In the genomic region with DNA sequence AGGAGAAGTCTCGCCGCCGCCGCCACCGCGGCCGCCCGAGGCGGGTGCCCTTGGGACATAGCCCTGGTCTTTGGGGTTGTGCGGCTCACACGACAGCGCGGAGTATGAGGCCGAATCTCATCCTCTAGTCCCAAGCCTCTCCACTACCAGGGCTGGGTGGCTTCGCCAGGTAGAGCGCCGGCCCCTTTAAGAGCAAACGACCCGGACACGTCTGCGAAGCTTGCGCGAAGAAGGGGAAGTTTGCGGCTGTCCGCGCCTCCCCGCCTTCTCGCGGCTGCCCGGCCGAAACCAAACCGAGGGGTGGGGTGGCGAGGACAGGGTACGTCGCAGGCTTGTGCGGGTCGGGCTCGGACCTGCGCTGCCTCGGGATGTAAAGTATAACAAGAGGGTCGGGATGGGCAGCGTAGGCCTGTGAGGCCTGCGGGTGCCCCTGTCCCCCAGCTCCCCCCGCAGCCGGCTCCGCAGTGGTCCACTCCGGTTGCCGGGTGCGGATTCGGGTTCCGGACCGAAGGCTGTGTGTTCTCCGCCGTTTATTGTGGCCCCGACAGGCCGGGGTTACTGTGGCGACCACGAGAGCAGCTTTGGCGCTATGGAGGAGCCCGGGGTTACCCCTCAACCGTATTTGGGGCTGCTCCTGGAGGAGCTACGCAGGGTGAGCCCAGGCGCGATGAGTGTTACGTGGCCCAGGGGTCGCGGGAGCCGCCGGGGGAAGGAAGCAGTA, we compare ENCODE assay signal across 1 cellular context.
TF ChIP-seq lines count a peak whose summit lies in the region.

No MANE protein-coding gene starts in this region.

TF ChIP-seq in GM23338, 12 proteins besides CTCF, POLR2A, EP300 and RAD21 (continued from another document):
- TF ChIP-seq, protein P1, sequence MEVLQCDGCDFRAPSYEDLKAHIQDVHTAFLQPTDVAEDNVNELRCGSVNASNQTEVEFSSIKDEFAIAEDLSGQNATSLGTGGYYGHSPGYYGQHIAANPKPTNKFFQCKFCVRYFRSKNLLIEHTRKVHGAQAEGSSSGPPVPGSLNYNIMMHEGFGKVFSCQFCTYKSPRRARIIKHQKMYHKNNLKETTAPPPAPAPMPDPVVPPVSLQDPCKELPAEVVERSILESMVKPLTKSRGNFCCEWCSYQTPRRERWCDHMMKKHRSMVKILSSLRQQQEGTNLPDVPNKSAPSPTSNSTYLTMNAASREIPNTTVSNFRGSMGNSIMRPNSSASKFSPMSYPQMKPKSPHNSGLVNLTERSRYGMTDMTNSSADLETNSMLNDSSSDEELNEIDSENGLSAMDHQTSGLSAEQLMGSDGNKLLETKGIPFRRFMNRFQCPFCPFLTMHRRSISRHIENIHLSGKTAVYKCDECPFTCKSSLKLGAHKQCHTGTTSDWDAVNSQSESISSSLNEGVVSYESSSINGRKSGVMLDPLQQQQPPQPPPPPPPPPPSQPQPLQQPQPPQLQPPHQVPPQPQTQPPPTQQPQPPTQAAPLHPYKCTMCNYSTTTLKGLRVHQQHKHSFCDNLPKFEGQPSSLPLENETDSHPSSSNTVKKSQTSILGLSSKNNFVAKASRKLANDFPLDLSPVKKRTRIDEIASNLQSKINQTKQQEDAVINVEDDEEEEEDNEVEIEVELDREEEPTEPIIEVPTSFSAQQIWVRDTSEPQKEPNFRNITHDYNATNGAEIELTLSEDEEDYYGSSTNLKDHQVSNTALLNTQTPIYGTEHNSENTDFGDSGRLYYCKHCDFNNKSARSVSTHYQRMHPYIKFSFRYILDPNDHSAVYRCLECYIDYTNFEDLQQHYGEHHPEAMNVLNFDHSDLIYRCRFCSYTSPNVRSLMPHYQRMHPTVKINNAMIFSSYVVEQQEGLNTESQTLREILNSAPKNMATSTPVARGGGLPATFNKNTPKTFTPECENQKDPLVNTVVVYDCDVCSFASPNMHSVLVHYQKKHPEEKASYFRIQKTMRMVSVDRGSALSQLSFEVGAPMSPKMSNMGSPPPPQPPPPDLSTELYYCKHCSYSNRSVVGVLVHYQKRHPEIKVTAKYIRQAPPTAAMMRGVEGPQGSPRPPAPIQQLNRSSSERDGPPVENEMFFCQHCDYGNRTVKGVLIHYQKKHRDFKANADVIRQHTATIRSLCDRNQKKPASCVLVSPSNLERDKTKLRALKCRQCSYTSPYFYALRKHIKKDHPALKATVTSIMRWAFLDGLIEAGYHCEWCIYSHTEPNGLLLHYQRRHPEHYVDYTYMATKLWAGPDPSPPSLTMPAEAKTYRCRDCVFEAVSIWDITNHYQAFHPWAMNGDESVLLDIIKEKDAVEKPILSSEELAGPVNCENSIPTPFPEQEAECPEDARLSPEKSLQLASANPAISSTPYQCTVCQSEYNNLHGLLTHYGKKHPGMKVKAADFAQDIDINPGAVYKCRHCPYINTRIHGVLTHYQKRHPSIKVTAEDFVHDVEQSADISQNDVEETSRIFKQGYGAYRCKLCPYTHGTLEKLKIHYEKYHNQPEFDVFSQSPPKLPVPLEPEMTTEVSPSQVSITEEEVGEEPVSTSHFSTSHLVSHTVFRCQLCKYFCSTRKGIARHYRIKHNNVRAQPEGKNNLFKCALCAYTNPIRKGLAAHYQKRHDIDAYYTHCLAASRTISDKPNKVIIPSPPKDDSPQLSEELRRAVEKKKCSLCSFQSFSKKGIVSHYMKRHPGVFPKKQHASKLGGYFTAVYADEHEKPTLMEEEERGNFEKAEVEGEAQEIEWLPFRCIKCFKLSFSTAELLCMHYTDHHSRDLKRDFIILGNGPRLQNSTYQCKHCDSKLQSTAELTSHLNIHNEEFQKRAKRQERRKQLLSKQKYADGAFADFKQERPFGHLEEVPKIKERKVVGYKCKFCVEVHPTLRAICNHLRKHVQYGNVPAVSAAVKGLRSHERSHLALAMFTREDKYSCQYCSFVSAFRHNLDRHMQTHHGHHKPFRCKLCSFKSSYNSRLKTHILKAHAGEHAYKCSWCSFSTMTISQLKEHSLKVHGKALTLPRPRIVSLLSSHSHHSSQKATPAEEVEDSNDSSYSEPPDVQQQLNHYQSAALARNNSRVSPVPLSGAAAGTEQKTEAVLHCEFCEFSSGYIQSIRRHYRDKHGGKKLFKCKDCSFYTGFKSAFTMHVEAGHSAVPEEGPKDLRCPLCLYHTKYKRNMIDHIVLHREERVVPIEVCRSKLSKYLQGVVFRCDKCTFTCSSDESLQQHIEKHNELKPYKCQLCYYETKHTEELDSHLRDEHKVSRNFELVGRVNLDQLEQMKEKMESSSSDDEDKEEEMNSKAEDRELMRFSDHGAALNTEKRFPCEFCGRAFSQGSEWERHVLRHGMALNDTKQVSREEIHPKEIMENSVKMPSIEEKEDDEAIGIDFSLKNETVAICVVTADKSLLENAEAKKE (CRISPR knock-in tag; IDR thresholded peaks at IDR 0.05): no peak
- TF ChIP-seq, protein P2, sequence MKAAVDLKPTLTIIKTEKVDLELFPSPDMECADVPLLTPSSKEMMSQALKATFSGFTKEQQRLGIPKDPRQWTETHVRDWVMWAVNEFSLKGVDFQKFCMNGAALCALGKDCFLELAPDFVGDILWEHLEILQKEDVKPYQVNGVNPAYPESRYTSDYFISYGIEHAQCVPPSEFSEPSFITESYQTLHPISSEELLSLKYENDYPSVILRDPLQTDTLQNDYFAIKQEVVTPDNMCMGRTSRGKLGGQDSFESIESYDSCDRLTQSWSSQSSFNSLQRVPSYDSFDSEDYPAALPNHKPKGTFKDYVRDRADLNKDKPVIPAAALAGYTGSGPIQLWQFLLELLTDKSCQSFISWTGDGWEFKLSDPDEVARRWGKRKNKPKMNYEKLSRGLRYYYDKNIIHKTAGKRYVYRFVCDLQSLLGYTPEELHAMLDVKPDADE (IDR thresholded peaks at IDR 0.05): no peak
- TF ChIP-seq EZH2 (IDR thresholded peaks at IDR 0.05; ENCODE audit: low read depth, unreplicated experiment) (no peak), ZNF331 (CRISPR knock-in tag; IDR thresholded peaks at IDR 0.05; ENCODE audit: low read depth) (no peak), STAT1 (IDR thresholded peaks at IDR 0.05; ENCODE audit: unreplicated experiment) (no peak), CREB1 (CRISPR knock-in tag; IDR thresholded peaks at IDR 0.05; ENCODE audit: low read depth) (peak; percentile 26; the same call in 1 of the 2 replicates)
TF ChIP-seq in GM23338: peak in this region for 2.
